Comparison of ENCODE assay signal across 8 cellular contexts in genomic region chr12:6869049-6870021, GRCh38. TPM values are rescaled to one million over a fixed set of nuclear protein-coding genes. Genes with fewer than 3 reads are reported as not detected.
A peak's percentile ranks its signal among the peaks of the same experiment; 100 is the strongest.
DNase-seq lines count a peak whose midpoint lies in the region; ATAC-seq and TF ChIP-seq lines count a peak whose summit lies in the region.

No MANE protein-coding gene starts in this region.

- CTCF ChIA-PET in activated CD8-positive, alpha-beta T cell treated with anti-CD3 and anti-CD28 coated beads, Interleukin-2, amount 10 ng/mL, durations not matched to agents 7 days and 5 days (lab: Charles Lee): interaction anchor here (0.6 to 6.1 kb wide), 41 partner anchors 8 to 530 kb away, joined by 3 to 121 read pairs (median 5); partner anchors contain the start of genes C12orf57, CDCA3, COPS7A and LAG3

- H3K4me1 Mint-ChIP-seq in HFFc6 (ENCODE audit: low read depth) (peaks cover 53% of the 10 kb centered on the region), mesothelial cell of epicardium (peaks cover 34% of the 10 kb centered on the region)
- H3K4me1 Mint-ChIP-seq in activated CD8-positive, alpha-beta T cell treated with anti-CD3 and anti-CD28 coated beads, Interleukin-2, amount 10 ng/mL, durations not matched to agents 7 days and 5 days (ENCODE audit: low read depth): peaks cover 61% of the 10 kb centered on the region
- H3K4me1 Mint-ChIP-seq in effector memory CD8-positive, alpha-beta T cell (ENCODE audit: low read depth in 2 of 2): peaks cover 45 to 48% of the 10 kb centered on the region in 2 donors

- peak; percentile 78 for DNase-seq in Ammon's horn (ENCODE audit: low spot score)
- peak; percentile 50 for DNase-seq in HFFc6
- peak; percentile 77 for DNase-seq in NCI-H774 (lab: John Stamatoyannopoulos, UW)
- DNase-seq in activated CD8-positive, alpha-beta T cell treated with anti-CD3 and anti-CD28 coated beads, Interleukin-2, amount 10 ng/mL, durations not matched to agents 7 days and 5 days: peak; percentile 91
- DNase-seq in effector memory CD8-positive, alpha-beta T cell: peak; percentile 85 to 88 (median 86)
- DNase-seq in mesothelial cell of epicardium (ENCODE audit: low spot score in 2 of 2, unreplicated experiment in 2 of 2): peak; percentile 70 to 89
- DNase-seq in stimulated activated CD8-positive, alpha-beta memory T cell treated with anti-CD3 and anti-CD28 coated beads, Interleukin-15, amount 100 ng/mL, for 24 hours (ENCODE audit: low read depth): peak; percentile 67

- H3K36me3 Mint-ChIP-seq in HFFc6 (ENCODE audit: low read depth): peaks cover 54% of the 10 kb centered on the region
- H3K36me3 Mint-ChIP-seq in activated CD8-positive, alpha-beta T cell treated with anti-CD3 and anti-CD28 coated beads, Interleukin-2, amount 10 ng/mL, durations not matched to agents 7 days and 5 days (ENCODE audit: low read depth): peaks cover 71% of the 10 kb centered on the region
- H3K36me3 Mint-ChIP-seq in effector memory CD8-positive, alpha-beta T cell (ENCODE audit: insufficient read depth): peaks cover 45% of the 10 kb centered on the region
- H3K36me3 Mint-ChIP-seq in mesothelial cell of epicardium: peaks cover 21% of the 10 kb centered on the region

- ATAC-seq in activated CD8-positive, alpha-beta T cell treated with anti-CD3 and anti-CD28 coated beads, Interleukin-2, amount 10 ng/mL, durations not matched to agents 7 days and 5 days: peak; percentile 5
- ATAC-seq in effector memory CD8-positive, alpha-beta T cell (replicated peaks): peak; percentile 8
- no peak for ATAC-seq in GM18870 (IDR thresholded peaks at IDR 0.05; ENCODE audit: unreplicated experiment)

- TF ChIP-seq CTCF in HFFc6 (IDR thresholded peaks at IDR 0.05): peak; percentile 96
- TF ChIP-seq CTCF in mesothelial cell of epicardium (IDR thresholded peaks at IDR 0.05; ENCODE audit: unreplicated experiment): peak; percentile 90

- H3K4me3 Mint-ChIP-seq in HFFc6 (peak overlapping the region; percentile 97), mesothelial cell of epicardium (peak overlapping the region; percentile 93)
- H3K4me3 Mint-ChIP-seq in activated CD8-positive, alpha-beta T cell treated with anti-CD3 and anti-CD28 coated beads, Interleukin-2, amount 10 ng/mL, durations not matched to agents 7 days and 5 days: peak overlapping the region; percentile 98
- H3K4me3 Mint-ChIP-seq in effector memory CD8-positive, alpha-beta T cell: peak overlapping the region; percentile 85 to 87

- H3K27me3 Mint-ChIP-seq in HFFc6 (ENCODE audit: insufficient read depth) (peaks cover 14% of the 10 kb centered on the region), mesothelial cell of epicardium (ENCODE audit: low read depth) (no peaks in the 10 kb centered on the region)
- H3K27me3 Mint-ChIP-seq in activated CD8-positive, alpha-beta T cell treated with anti-CD3 and anti-CD28 coated beads, Interleukin-2, amount 10 ng/mL, durations not matched to agents 7 days and 5 days (ENCODE audit: low read depth): no peaks in the 10 kb centered on the region
- H3K27me3 Mint-ChIP-seq in effector memory CD8-positive, alpha-beta T cell: no peaks in the 10 kb centered on the region

- H3K27ac Mint-ChIP-seq in HFFc6: peak overlapping the region; percentile 85
- H3K27ac Mint-ChIP-seq in activated CD8-positive, alpha-beta T cell treated with anti-CD3 and anti-CD28 coated beads, Interleukin-2, amount 10 ng/mL, durations not matched to agents 7 days and 5 days: peak overlapping the region; percentile 94
- peak overlapping the region; percentile 69 to 89 for H3K27ac Mint-ChIP-seq in effector memory CD8-positive, alpha-beta T cell
- H3K27ac Mint-ChIP-seq in mesothelial cell of epicardium: peak overlapping the region; percentile 83

- H3K9me3 Mint-ChIP-seq in HFFc6: no peaks in the 10 kb centered on the region
- no peaks in the 10 kb centered on the region for H3K9me3 Mint-ChIP-seq in activated CD8-positive, alpha-beta T cell treated with anti-CD3 and anti-CD28 coated beads, Interleukin-2, amount 10 ng/mL, durations not matched to agents 7 days and 5 days (ENCODE audit: insufficient read depth)
- H3K9me3 Mint-ChIP-seq in effector memory CD8-positive, alpha-beta T cell: no peaks in the 10 kb centered on the region
- H3K9me3 Mint-ChIP-seq in mesothelial cell of epicardium: no peaks in the 10 kb centered on the region

- POLR2A ChIA-PET in activated CD8-positive, alpha-beta T cell treated with anti-CD3 and anti-CD28 coated beads, Interleukin-2, amount 10 ng/mL, durations not matched to agents 7 days and 5 days (lab: Charles Lee): interaction anchor here (0.6 to 6.8 kb wide), 15 partner anchors 16 to 96 kb away, joined by 3 to 93 read pairs (median 4); partner anchors contain the start of genes C12orf57, CDCA3, RNU7-1 and USP5

RNA-seq across cellular contexts. Expression of gene TPI1, which starts 2.0 kb away (rescaled TPM):
- total RNA-seq in HFFc6 (2021; fragmentation: NEBNext Ultra II Directional; extraction: Animal tissue kit (Norgen Biotek cat#: 25700)): 100 to 1,000 TPM; 853 to 931 (median 870) TPM
- 1,000 to 10,000 TPM; 1,505 to 1,545 TPM for total RNA-seq in activated CD8-positive, alpha-beta T cell treated with anti-CD3 and anti-CD28 coated beads, Interleukin-2, amount 10 ng/mL, durations not matched to agents 7 days and 5 days
- total RNA-seq in mesothelial cell of epicardium: 473 to 488 TPM (median 484 TPM) in 3 replicates

RNA-seq across cellular contexts. Expression of gene SPSB2, which starts 3.8 kb away (rescaled TPM):
- 10 to 100 TPM; 12.1 to 13.9 (median 13.0) TPM for total RNA-seq in HFFc6 (2021; fragmentation: NEBNext Ultra II Directional; extraction: Animal tissue kit (Norgen Biotek cat#: 25700))
- total RNA-seq in activated CD8-positive, alpha-beta T cell treated with anti-CD3 and anti-CD28 coated beads, Interleukin-2, amount 10 ng/mL, durations not matched to agents 7 days and 5 days: 10 to 100 TPM in 1 of 2 experiments, 1 to 10 TPM in 1; 10.0 to 11.2 TPM
- total RNA-seq in mesothelial cell of epicardium: 2.4 to 4.1 TPM (median 2.9 TPM) in 3 replicates

RNA-seq across cellular contexts. Expression of gene USP5, which starts 17.4 kb away (rescaled TPM):
- total RNA-seq in HFFc6 (2021; fragmentation: NEBNext Ultra II Directional; extraction: Animal tissue kit (Norgen Biotek cat#: 25700)): 100 to 1,000 TPM; 149 to 211 (median 182) TPM
- 100 to 1,000 TPM; 105 to 108 TPM for total RNA-seq in activated CD8-positive, alpha-beta T cell treated with anti-CD3 and anti-CD28 coated beads, Interleukin-2, amount 10 ng/mL, durations not matched to agents 7 days and 5 days
- 119 to 126 TPM (median 122 TPM) in 3 replicates for total RNA-seq in mesothelial cell of epicardium

RNA-seq across cellular contexts. Expression of gene CDCA3, which starts 18.2 kb away (rescaled TPM):
- total RNA-seq in HFFc6 (2021; fragmentation: NEBNext Ultra II Directional; extraction: Animal tissue kit (Norgen Biotek cat#: 25700)): 10 to 100 TPM; 24.0 to 62.5 (median 56.3) TPM
- total RNA-seq in activated CD8-positive, alpha-beta T cell treated with anti-CD3 and anti-CD28 coated beads, Interleukin-2, amount 10 ng/mL, durations not matched to agents 7 days and 5 days: 100 to 1,000 TPM; 103 to 115 TPM
- total RNA-seq in mesothelial cell of epicardium: 11.9 to 18.6 TPM (median 14.3 TPM) in 3 replicates

RNA-seq across cellular contexts. Expression of gene GNB3, which starts 28.6 kb away (rescaled TPM):
- total RNA-seq in HFFc6 (2021; fragmentation: NEBNext Ultra II Directional; extraction: Animal tissue kit (Norgen Biotek cat#: 25700)): 1 to 10 TPM; 4.3 to 7.2 (median 6.3) TPM
- under 1 TPM in 1 of 2 experiments, not detected in 1; 0.08 TPM for total RNA-seq in activated CD8-positive, alpha-beta T cell treated with anti-CD3 and anti-CD28 coated beads, Interleukin-2, amount 10 ng/mL, durations not matched to agents 7 days and 5 days
- 22.9 to 24.3 TPM (median 23.0 TPM) in 3 replicates for total RNA-seq in mesothelial cell of epicardium
